ENCODE assay signal across 1 cellular context in genomic region chr15:94094310-94094709, GRCh38.
A peak's percentile ranks its signal among the peaks of the same experiment; 100 is the strongest.
TF ChIP-seq lines count a peak whose summit lies in the region.

No MANE protein-coding gene starts in this region.

TF ChIP-seq in SK-N-SH, 30 proteins besides CTCF, POLR2A, EP300 and RAD21 (continued from another document):
- TF ChIP-seq, protein P1, sequence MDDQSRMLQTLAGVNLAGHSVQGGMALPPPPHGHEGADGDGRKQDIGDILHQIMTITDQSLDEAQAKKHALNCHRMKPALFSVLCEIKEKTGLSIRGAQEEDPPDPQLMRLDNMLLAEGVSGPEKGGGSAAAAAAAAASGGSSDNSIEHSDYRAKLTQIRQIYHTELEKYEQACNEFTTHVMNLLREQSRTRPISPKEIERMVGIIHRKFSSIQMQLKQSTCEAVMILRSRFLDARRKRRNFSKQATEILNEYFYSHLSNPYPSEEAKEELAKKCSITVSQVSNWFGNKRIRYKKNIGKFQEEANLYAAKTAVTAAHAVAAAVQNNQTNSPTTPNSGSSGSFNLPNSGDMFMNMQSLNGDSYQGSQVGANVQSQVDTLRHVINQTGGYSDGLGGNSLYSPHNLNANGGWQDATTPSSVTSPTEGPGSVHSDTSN (IDR thresholded peaks at IDR 0.05) = peak; percentile 10; the same call in 1 of the 2 replicates
